Comparison of ENCODE assay signal across 20 cellular contexts in genomic region chr7:136698231-136698630, GRCh38.
"Had no signal": no experiment of that assay in that cellular context is flagged by ENCODE, and none has a peak within 500 bp of the region (broad histone marks: within the 10 kb centered on the region; RNA-seq: fewer than 3 reads in every experiment).

No MANE protein-coding gene starts in this region.

- H3K27me3 Mint-ChIP-seq: activated naive CD8-positive, alpha-beta T cell treated with anti-CD3 and anti-CD28 coated beads, Interleukin-2, amount 50 U/mL, for 24 hours; stimulated activated memory B cell treated with anti-CD40 and anti-IgM and Interleukin-4, amounts not matched to agents 10 μg/mL and 1 μg/mL and 100 μg/mL, for 72 hours had no signal

- H3K4me1 Mint-ChIP-seq: activated naive CD8-positive, alpha-beta T cell treated with anti-CD3 and anti-CD28 coated beads, Interleukin-2, amount 50 U/mL, for 24 hours; brain; stimulated activated memory B cell treated with anti-CD40 and anti-IgM and Interleukin-4, amounts not matched to agents 10 μg/mL and 1 μg/mL and 100 μg/mL, for 72 hours had no signal

- H3K27ac Mint-ChIP-seq: activated CD8-positive, alpha-beta T cell treated with anti-CD3 and anti-CD28 coated beads, Interleukin-2, amount 10 ng/mL, durations not matched to agents 7 days and 5 days; activated naive CD8-positive, alpha-beta T cell treated with anti-CD3 and anti-CD28 coated beads, Interleukin-2, amount 50 U/mL, for 24 hours; activated T-helper 1 cell treated with anti-CD3 and anti-CD28 coated beads, Interleukin-12 subunit alpha, Interleukin-12 subunit beta, Interleukin-2, Interleukin-4 antibody, amounts not matched to agents 30 ng/mL and 10 ng/mL and 1 ng/mL, durations not matched to agents 14 hours and 24 hours and 36 hours; stimulated activated memory B cell treated with anti-CD40 and anti-IgM and Interleukin-4, amounts not matched to agents 10 μg/mL and 1 μg/mL and 100 μg/mL, for 72 hours; T-helper 2 cell treated with Interferon-gamma antibody and Interleukin-4, amounts not matched to agents 5 μg/mL and 100 μg/mL, for 36 hours; type B pancreatic cell had no signal

- H3K4me3 Mint-ChIP-seq: activated CD8-positive, alpha-beta T cell treated with anti-CD3 and anti-CD28 coated beads, Interleukin-2, amount 10 ng/mL, durations not matched to agents 7 days and 5 days; activated naive CD8-positive, alpha-beta T cell treated with anti-CD3 and anti-CD28 coated beads, Interleukin-2, amount 50 U/mL, for 24 hours; activated T-helper 1 cell treated with anti-CD3 and anti-CD28 coated beads, Interleukin-12 subunit alpha, Interleukin-12 subunit beta, Interleukin-2, Interleukin-4 antibody, amounts not matched to agents 30 ng/mL and 10 ng/mL and 1 ng/mL, durations not matched to agents 14 hours and 24 hours and 36 hours; brain; stimulated activated memory B cell treated with anti-CD40 and anti-IgM and Interleukin-4, amounts not matched to agents 10 μg/mL and 1 μg/mL and 100 μg/mL, for 72 hours; T-helper 2 cell treated with Interferon-gamma antibody and Interleukin-4, amounts not matched to agents 5 μg/mL and 100 μg/mL, for 36 hours; type B pancreatic cell had no signal

- DNase-seq: activated CD4-positive, alpha-beta T cell treated with anti-CD3 and anti-CD28 coated beads, Interleukin-2, amount 50 U/mL, for 1 hour; activated CD4-positive, CD25-positive, alpha-beta regulatory T cell treated with anti-CD3 and anti-CD28 coated beads, Interleukin-2, amount 50 U/mL, for 72 hours; activated CD8-positive, alpha-beta T cell treated with anti-CD3 and anti-CD28 coated beads, Interleukin-2, amount 10 ng/mL, durations not matched to agents 7 days and 5 days; activated gamma-delta T cell; activated naive CD4-positive, alpha-beta T cell treated with anti-CD3 and anti-CD28 coated beads, Interleukin-2, amount 50 U/mL, for 16 hours; activated naive CD8-positive, alpha-beta T cell treated with anti-CD3 and anti-CD28 coated beads, Interleukin-2, amount 50 U/mL, for 24 hours; aorta; central memory CD4-positive, alpha-beta T cell; effector memory CD4-positive, alpha-beta T cell; gastrocnemius medialis; nucleus accumbens; right lobe of liver; small intestine; stimulated activated CD4-positive, alpha-beta T cell treated with anti-CD3 and anti-CD28 coated beads, Interleukin-15, amount 100 ng/mL, for 24 hours; WERI-Rb-1 had no signal

- H3K9me3 Mint-ChIP-seq: activated T-helper 1 cell treated with anti-CD3 and anti-CD28 coated beads, Interleukin-12 subunit alpha, Interleukin-12 subunit beta, Interleukin-2, Interleukin-4 antibody, amounts not matched to agents 30 ng/mL and 10 ng/mL and 1 ng/mL, durations not matched to agents 14 hours and 24 hours and 36 hours; brain; type B pancreatic cell had no signal

- ATAC-seq: activated CD8-positive, alpha-beta T cell treated with anti-CD3 and anti-CD28 coated beads, Interleukin-2, amount 10 ng/mL, durations not matched to agents 7 days and 5 days; activated naive CD8-positive, alpha-beta T cell treated with anti-CD3 and anti-CD28 coated beads, Interleukin-2, amount 50 U/mL, for 24 hours; gastrocnemius medialis; right lobe of liver had no signal

- H3K36me3 Mint-ChIP-seq: brain; stimulated activated memory B cell treated with anti-CD40 and anti-IgM and Interleukin-4, amounts not matched to agents 10 μg/mL and 1 μg/mL and 100 μg/mL, for 72 hours; type B pancreatic cell had no signal
